ENCODE assay signal across 30 cellular contexts in the genomic region with DNA sequence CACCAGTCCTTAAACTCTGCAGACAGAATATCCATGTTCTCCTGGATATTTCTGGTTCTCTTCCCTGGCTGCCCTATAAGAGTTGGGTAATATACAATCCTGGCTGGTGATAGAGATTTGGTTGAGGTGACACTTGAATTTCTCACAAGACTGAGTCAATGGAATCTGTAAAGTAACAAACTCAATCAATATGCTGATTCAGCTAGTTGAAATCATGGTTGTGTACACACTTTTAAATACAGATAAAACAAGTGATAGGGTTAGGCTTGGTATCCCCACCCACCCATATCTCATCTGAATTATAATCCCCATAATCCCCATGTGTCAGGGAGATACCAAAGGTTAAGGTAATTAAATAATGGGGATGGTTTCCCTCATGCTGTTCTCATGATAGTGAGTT.
"Had no signal": no experiment of that assay in that cellular context is flagged by ENCODE, and none has a peak within 500 bp of the region (broad histone marks: within the 10 kb centered on the region; RNA-seq: fewer than 3 reads in every experiment).

No MANE protein-coding gene starts in this region.

- H2AFZ ChIP-seq: neural progenitor cell, parathyroid adenoma had no signal

- H3K36me3 ChIP-seq: neural progenitor cell, ovary, stomach, thoracic aorta, thyroid gland, tibial nerve, upper lobe of left lung, vagina had no signal

- H3K79me2 ChIP-seq: parathyroid adenoma had no signal

- H3K27ac Mint-ChIP-seq: naive thymus-derived CD4-positive, alpha-beta T cell; natural killer cell; nephron; neural progenitor cell; progenitor cell of endocrine pancreas; stimulated activated effector memory CD8-positive, alpha-beta T cell treated with anti-CD3 and anti-CD28 coated beads, Interleukin-12 subunit alpha, Interleukin-12 subunit beta, amount 100 ng/mL, for 72 hours; stimulated activated naive B cell treated with anti-CD40 and anti-IgM and Interleukin-4, amounts not matched to agents 10 μg/mL and 1 μg/mL and 100 μg/mL, for 72 hours; stimulated activated naive CD8-positive, alpha-beta T cell treated with anti-CD3 and anti-CD28 coated beads, Interleukin-15, Interleukin-2, amounts not matched to agents 100 ng/mL and 50 ng/mL, for 24 hours had no signal

- ATAC-seq: naive thymus-derived CD4-positive, alpha-beta T cell; natural killer cell; psoas muscle; right cardiac atrium; sciatic nerve; stimulated activated effector memory CD8-positive, alpha-beta T cell treated with anti-CD3 and anti-CD28 coated beads, Interleukin-12 subunit alpha, Interleukin-12 subunit beta, amount 100 ng/mL, for 72 hours; stimulated activated naive B cell treated with anti-CD40 and anti-IgM and Interleukin-4, amounts not matched to agents 10 μg/mL and 1 μg/mL and 100 μg/mL, for 72 hours had no signal

- H3K27me3 Mint-ChIP-seq: naive thymus-derived CD4-positive, alpha-beta T cell; progenitor cell of endocrine pancreas; stimulated activated naive B cell treated with anti-CD40 and anti-IgM and Interleukin-4, amounts not matched to agents 10 μg/mL and 1 μg/mL and 100 μg/mL, for 72 hours; stimulated activated naive CD8-positive, alpha-beta T cell treated with anti-CD3 and anti-CD28 coated beads, Interleukin-15, Interleukin-2, amounts not matched to agents 100 ng/mL and 50 ng/mL, for 24 hours had no signal

- FAIRE-seq: urothelium cell line had no signal

- H3K4me2 ChIP-seq: neural progenitor cell, smooth muscle cell had no signal

- H3K27ac ChIP-seq: neural progenitor cell, ovary, parathyroid adenoma, psoas muscle, skin epidermis, stomach, thoracic aorta, thyroid gland, tibial nerve, upper lobe of left lung, vagina had no signal

- H3K4me3 ChIP-seq: neural progenitor cell, ovary, psoas muscle, skin epidermis, smooth muscle cell, stomach, thoracic aorta, thyroid gland, tibial nerve, upper lobe of left lung, vagina had no signal

- H3K4me3 Mint-ChIP-seq: naive thymus-derived CD4-positive, alpha-beta T cell; natural killer cell; nephron; neural progenitor cell; stimulated activated effector memory CD8-positive, alpha-beta T cell treated with anti-CD3 and anti-CD28 coated beads, Interleukin-12 subunit alpha, Interleukin-12 subunit beta, amount 100 ng/mL, for 72 hours; stimulated activated naive B cell treated with anti-CD40 and anti-IgM and Interleukin-4, amounts not matched to agents 10 μg/mL and 1 μg/mL and 100 μg/mL, for 72 hours; stimulated activated naive CD8-positive, alpha-beta T cell treated with anti-CD3 and anti-CD28 coated beads, Interleukin-15, Interleukin-2, amounts not matched to agents 100 ng/mL and 50 ng/mL, for 24 hours had no signal

- H3K4me1 ChIP-seq: neural progenitor cell, parathyroid adenoma, psoas muscle, stomach, thyroid gland, tibial nerve, upper lobe of left lung, vagina had no signal

- H3K9ac ChIP-seq: neural progenitor cell, parathyroid adenoma had no signal

- H3K4me1 Mint-ChIP-seq: naive thymus-derived CD4-positive, alpha-beta T cell; natural killer cell; nephron; neural progenitor cell; stimulated activated effector memory CD8-positive, alpha-beta T cell treated with anti-CD3 and anti-CD28 coated beads, Interleukin-12 subunit alpha, Interleukin-12 subunit beta, amount 100 ng/mL, for 72 hours; stimulated activated naive B cell treated with anti-CD40 and anti-IgM and Interleukin-4, amounts not matched to agents 10 μg/mL and 1 μg/mL and 100 μg/mL, for 72 hours had no signal

- H3K9me3 ChIP-seq: ovary, psoas muscle, thoracic aorta, thyroid gland, vagina had no signal

- DNase-seq: naive thymus-derived CD4-positive, alpha-beta T cell; natural killer cell; occipital lobe; ovary; posterior cingulate gyrus; psoas muscle; right cardiac atrium; stimulated activated CD4-positive, alpha-beta T cell treated with anti-CD3 and anti-CD28 coated beads, Interleukin-15, amount 100 ng/mL, for 24 hours; stimulated activated CD4-positive, alpha-beta T cell treated with anti-CD3 and anti-CD28 coated beads, Interleukin-2, amount 100 ng/mL, for 24 hours; stimulated activated CD4-positive, alpha-beta T cell treated with anti-CD3 and anti-CD28 coated beads, Interleukin-2, amount 100 ng/mL, for 48 hours; stimulated activated CD4-positive, alpha-beta T cell treated with anti-CD3 and anti-CD28 coated beads, Interleukin-4, amount 100 ng/mL, for 24 hours; stimulated activated naive B cell treated with anti-CD40 and anti-IgM and Interleukin-4, amounts not matched to agents 10 μg/mL and 1 μg/mL and 100 μg/mL, for 72 hours; stimulated activated naive CD4-positive, alpha-beta T cell treated with Interleukin-2 at 50 U/mL for 16 hours; stomach; thyroid gland; trophoblast cell; upper lobe of left lung had no signal

- H3K27me3 ChIP-seq: neural progenitor cell, ovary, stomach, thyroid gland, tibial nerve, upper lobe of left lung, vagina had no signal

- H3K36me3 Mint-ChIP-seq: natural killer cell; neural progenitor cell; stimulated activated effector memory CD8-positive, alpha-beta T cell treated with anti-CD3 and anti-CD28 coated beads, Interleukin-12 subunit alpha, Interleukin-12 subunit beta, amount 100 ng/mL, for 72 hours; stimulated activated naive B cell treated with anti-CD40 and anti-IgM and Interleukin-4, amounts not matched to agents 10 μg/mL and 1 μg/mL and 100 μg/mL, for 72 hours had no signal
